In the genomic region with DNA sequence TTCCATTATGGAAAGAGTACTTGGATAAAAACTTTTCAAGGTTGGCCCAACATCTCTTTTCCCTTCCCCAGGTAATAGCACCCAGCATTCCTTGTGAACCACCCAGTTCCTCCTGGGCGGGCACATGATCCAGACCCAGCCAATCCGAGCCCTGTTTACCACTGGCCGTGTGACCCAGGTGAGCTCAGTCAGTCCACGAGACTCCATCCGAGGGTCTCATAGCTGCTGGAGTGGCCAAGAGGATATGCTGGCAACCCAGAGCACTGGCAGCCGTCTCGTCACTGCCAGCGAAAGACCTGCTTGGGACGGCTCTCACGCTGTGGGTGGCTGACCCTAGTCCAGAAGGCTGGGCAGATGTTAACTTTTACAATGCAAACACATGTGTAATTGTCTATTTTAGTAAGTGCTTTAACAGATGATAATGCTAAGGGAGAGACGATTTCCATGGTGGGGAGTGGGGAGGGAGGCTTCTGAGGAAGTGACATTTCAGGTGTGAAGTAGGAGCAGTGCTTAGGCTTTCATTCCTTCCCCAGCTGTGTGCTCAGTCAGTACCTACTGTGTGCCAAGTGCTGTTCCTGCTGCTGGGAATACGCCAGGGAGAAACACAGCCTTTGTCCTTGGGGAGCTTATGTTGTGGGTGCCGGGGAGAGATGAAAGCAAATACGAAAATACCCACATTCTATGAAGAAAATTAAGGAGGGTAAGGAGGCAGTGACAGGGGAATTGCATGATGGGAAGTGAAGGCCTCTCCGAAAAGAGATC, we compare ENCODE assay signal across 2 cellular contexts.
TF ChIP-seq lines count a peak whose summit lies in the region.

No MANE protein-coding gene starts in this region.

TF ChIP-seq in K562, 482 proteins besides CTCF, POLR2A, EP300 and RAD21:
- TF ChIP-seq CTBP1 (IDR thresholded peaks at IDR 0.05; ENCODE audit: borderline replicate concordance): no peak
- TF ChIP-seq ZKSCAN1 (IDR thresholded peaks at IDR 0.05; ENCODE audit: low read depth, low read length): 0 out of 2 replicates have a peak, but pooled peaks have one; percentile 67
- TF ChIP-seq SUPT5H (IDR thresholded peaks at IDR 0.05): peak; percentile 55; the same call in 1 of the 2 replicates
- peak; percentile 32; the same call in 1 of the 2 replicates for TF ChIP-seq POLR2AphosphoS5 (IDR thresholded peaks at IDR 0.05; ENCODE audit: control insufficient read depth, insufficient read depth, low read depth, low read length)
- TF ChIP-seq POLR2B (IDR thresholded peaks at IDR 0.05; ENCODE audit: low read depth, partially characterized antibody): peak; percentile 42
- peak; percentile 10; the same call in 1 of the 2 replicates for TF ChIP-seq POLR2G (IDR thresholded peaks at IDR 0.05; ENCODE audit: low read depth, low read length)
TF ChIP-seq in K562: peak in this region for 5.

TF ChIP-seq in GM23338, 12 proteins besides CTCF, POLR2A, EP300 and RAD21:
- TF ChIP-seq, protein P1, sequence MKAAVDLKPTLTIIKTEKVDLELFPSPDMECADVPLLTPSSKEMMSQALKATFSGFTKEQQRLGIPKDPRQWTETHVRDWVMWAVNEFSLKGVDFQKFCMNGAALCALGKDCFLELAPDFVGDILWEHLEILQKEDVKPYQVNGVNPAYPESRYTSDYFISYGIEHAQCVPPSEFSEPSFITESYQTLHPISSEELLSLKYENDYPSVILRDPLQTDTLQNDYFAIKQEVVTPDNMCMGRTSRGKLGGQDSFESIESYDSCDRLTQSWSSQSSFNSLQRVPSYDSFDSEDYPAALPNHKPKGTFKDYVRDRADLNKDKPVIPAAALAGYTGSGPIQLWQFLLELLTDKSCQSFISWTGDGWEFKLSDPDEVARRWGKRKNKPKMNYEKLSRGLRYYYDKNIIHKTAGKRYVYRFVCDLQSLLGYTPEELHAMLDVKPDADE (IDR thresholded peaks at IDR 0.05): no peak
- TF ChIP-seq, protein P2, sequence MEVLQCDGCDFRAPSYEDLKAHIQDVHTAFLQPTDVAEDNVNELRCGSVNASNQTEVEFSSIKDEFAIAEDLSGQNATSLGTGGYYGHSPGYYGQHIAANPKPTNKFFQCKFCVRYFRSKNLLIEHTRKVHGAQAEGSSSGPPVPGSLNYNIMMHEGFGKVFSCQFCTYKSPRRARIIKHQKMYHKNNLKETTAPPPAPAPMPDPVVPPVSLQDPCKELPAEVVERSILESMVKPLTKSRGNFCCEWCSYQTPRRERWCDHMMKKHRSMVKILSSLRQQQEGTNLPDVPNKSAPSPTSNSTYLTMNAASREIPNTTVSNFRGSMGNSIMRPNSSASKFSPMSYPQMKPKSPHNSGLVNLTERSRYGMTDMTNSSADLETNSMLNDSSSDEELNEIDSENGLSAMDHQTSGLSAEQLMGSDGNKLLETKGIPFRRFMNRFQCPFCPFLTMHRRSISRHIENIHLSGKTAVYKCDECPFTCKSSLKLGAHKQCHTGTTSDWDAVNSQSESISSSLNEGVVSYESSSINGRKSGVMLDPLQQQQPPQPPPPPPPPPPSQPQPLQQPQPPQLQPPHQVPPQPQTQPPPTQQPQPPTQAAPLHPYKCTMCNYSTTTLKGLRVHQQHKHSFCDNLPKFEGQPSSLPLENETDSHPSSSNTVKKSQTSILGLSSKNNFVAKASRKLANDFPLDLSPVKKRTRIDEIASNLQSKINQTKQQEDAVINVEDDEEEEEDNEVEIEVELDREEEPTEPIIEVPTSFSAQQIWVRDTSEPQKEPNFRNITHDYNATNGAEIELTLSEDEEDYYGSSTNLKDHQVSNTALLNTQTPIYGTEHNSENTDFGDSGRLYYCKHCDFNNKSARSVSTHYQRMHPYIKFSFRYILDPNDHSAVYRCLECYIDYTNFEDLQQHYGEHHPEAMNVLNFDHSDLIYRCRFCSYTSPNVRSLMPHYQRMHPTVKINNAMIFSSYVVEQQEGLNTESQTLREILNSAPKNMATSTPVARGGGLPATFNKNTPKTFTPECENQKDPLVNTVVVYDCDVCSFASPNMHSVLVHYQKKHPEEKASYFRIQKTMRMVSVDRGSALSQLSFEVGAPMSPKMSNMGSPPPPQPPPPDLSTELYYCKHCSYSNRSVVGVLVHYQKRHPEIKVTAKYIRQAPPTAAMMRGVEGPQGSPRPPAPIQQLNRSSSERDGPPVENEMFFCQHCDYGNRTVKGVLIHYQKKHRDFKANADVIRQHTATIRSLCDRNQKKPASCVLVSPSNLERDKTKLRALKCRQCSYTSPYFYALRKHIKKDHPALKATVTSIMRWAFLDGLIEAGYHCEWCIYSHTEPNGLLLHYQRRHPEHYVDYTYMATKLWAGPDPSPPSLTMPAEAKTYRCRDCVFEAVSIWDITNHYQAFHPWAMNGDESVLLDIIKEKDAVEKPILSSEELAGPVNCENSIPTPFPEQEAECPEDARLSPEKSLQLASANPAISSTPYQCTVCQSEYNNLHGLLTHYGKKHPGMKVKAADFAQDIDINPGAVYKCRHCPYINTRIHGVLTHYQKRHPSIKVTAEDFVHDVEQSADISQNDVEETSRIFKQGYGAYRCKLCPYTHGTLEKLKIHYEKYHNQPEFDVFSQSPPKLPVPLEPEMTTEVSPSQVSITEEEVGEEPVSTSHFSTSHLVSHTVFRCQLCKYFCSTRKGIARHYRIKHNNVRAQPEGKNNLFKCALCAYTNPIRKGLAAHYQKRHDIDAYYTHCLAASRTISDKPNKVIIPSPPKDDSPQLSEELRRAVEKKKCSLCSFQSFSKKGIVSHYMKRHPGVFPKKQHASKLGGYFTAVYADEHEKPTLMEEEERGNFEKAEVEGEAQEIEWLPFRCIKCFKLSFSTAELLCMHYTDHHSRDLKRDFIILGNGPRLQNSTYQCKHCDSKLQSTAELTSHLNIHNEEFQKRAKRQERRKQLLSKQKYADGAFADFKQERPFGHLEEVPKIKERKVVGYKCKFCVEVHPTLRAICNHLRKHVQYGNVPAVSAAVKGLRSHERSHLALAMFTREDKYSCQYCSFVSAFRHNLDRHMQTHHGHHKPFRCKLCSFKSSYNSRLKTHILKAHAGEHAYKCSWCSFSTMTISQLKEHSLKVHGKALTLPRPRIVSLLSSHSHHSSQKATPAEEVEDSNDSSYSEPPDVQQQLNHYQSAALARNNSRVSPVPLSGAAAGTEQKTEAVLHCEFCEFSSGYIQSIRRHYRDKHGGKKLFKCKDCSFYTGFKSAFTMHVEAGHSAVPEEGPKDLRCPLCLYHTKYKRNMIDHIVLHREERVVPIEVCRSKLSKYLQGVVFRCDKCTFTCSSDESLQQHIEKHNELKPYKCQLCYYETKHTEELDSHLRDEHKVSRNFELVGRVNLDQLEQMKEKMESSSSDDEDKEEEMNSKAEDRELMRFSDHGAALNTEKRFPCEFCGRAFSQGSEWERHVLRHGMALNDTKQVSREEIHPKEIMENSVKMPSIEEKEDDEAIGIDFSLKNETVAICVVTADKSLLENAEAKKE (CRISPR knock-in tag; IDR thresholded peaks at IDR 0.05): no peak
- TF ChIP-seq ZNF331 (CRISPR knock-in tag; IDR thresholded peaks at IDR 0.05; ENCODE audit: low read depth) (no peak), CREB1 (CRISPR knock-in tag; IDR thresholded peaks at IDR 0.05; ENCODE audit: low read depth) (no peak), ZNF114 (CRISPR knock-in tag; IDR thresholded peaks at IDR 0.05) (no peak), STAT1 (IDR thresholded peaks at IDR 0.05; ENCODE audit: unreplicated experiment) (no peak), EZH2phosphoT487 (IDR thresholded peaks at IDR 0.05; ENCODE audit: unreplicated experiment) (no peak), JUNB (IDR thresholded peaks at IDR 0.05; ENCODE audit: unreplicated experiment) (no peak), EZH2 (IDR thresholded peaks at IDR 0.05; ENCODE audit: low read depth, unreplicated experiment) (no peak), NANOG (IDR thresholded peaks at IDR 0.05; ENCODE audit: borderline replicate concordance) (no peak), POLR2AphosphoS5 (IDR thresholded peaks at IDR 0.05; ENCODE audit: low read depth) (no peak), REST (IDR thresholded peaks at IDR 0.05; ENCODE audit: unreplicated experiment) (no peak)
